ENCODE assay signal across 1 cellular context in genomic region chr15:92621972-92622533, GRCh38.
TF ChIP-seq lines count a peak whose summit lies in the region.

No MANE protein-coding gene starts in this region.

TF ChIP-seq in GM23338, 12 proteins besides CTCF, POLR2A, EP300 and RAD21 (continued from another document):
- TF ChIP-seq ETS1 (IDR thresholded peaks at IDR 0.05) (no peak), JUNB (IDR thresholded peaks at IDR 0.05; ENCODE audit: unreplicated experiment) (no peak)
